8 cellular contexts compared by ENCODE assay signal in genomic region chr10:125160856-125161569, GRCh38. TPM values are rescaled to one million over a fixed set of nuclear protein-coding genes. Genes with fewer than 3 reads are reported as not detected.
DNase-seq lines count a peak whose midpoint lies in the region; ATAC-seq and TF ChIP-seq lines count a peak whose summit lies in the region.

No MANE protein-coding gene starts in this region.

- no peak for TF ChIP-seq CTCF in NB4 (IDR thresholded peaks at IDR 0.05; ENCODE audit: low read depth, low read length)
- no peak for TF ChIP-seq CTCF in endothelial cell (IDR thresholded peaks at IDR 0.05; ENCODE audit: unreplicated experiment)
- TF ChIP-seq CTCF in lung (IDR thresholded peaks at IDR 0.05; ENCODE audit: control extremely low read depth, extremely low read depth) = no peak
- peak; percentile 14 to 52 for TF ChIP-seq CTCF in suprapubic skin (IDR thresholded peaks at IDR 0.05)

- H3K27ac ChIP-seq in lung (ENCODE audit: low read depth in 1 of 2, low read length in 1 of 2) (peak overlapping the region; percentile 86 to 92), suprapubic skin (peak overlapping the region; percentile 95)

- peak overlapping the region; percentile 69 for H3K4me3 Mint-ChIP-seq in endothelial cell (ENCODE audit: unreplicated experiment)

- H3K9me3 ChIP-seq in lung (ENCODE audit: control insufficient read depth in 2 of 2, insufficient read depth in 1 of 2, low read length in 1 of 2) (no peaks in the 10 kb centered on the region), suprapubic skin (no peaks in the 10 kb centered on the region)

- TF ChIP-seq EP300 in suprapubic skin (IDR thresholded peaks at IDR 0.05) = no peak

- peaks cover 7% of the 10 kb centered on the region for H3K36me3 Mint-ChIP-seq in endothelial cell (ENCODE audit: low read depth, unreplicated experiment)

- no peaks in the 10 kb centered on the region for H3K9me3 Mint-ChIP-seq in endothelial cell (ENCODE audit: unreplicated experiment)

- peak; percentile 49 for ATAC-seq in lung (ENCODE audit: insufficient read depth, low FRiP score)

- no peak overlapping the region for H3K27ac Mint-ChIP-seq in endothelial cell (ENCODE audit: unreplicated experiment)

- H3K36me3 ChIP-seq in lung (ENCODE audit: control insufficient read depth in 2 of 2, insufficient read depth in 2 of 2, low read length in 2 of 2) (no peaks in the 10 kb centered on the region), suprapubic skin (no peaks in the 10 kb centered on the region)

- peaks cover 16% of the 10 kb centered on the region for H3K27me3 Mint-ChIP-seq in endothelial cell (ENCODE audit: unreplicated experiment)

- TF ChIP-seq POLR2A in NB4 (IDR thresholded peaks at IDR 0.05; ENCODE audit: extremely low read depth, insufficient read length) (peak; percentile 36), suprapubic skin (IDR thresholded peaks at IDR 0.05) (no peak)

- peaks cover 23% of the 10 kb centered on the region for H3K4me1 Mint-ChIP-seq in endothelial cell (ENCODE audit: unreplicated experiment)

- H3K4me3 ChIP-seq in NB4 (ENCODE audit: low read depth, low read length) = peak overlapping the region; percentile 65
- H3K4me3 ChIP-seq in lung = peak overlapping the region; percentile 67
- H3K4me3 ChIP-seq in suprapubic skin = peak overlapping the region; percentile 86

- 0 to 1% methylated on average over 36 to 68 of the region's 68 CpGs for WGBS in lung, 2 donors
- WGBS in suprapubic skin = 0% methylated on average over 20 of the region's 68 CpGs

- DNase-seq in activated T-cell treated with anti-CD3 and anti-CD28 coated beads for 48 hours (ENCODE audit: low read depth) (peak; percentile 22), NB4 (ENCODE audit: low read depth) (peak; percentile 97), UCSD-AML1 (lab: John Stamatoyannopoulos, UW; ENCODE audit: unreplicated experiment) (peak; percentile 88), endothelial cell (ENCODE audit: low spot score) (peak; percentile 88), lung (ENCODE audit: low spot score) (peak; percentile 73), suprapubic skin (ENCODE audit: low spot score in 2 of 2) (peak; percentile 88 to 90), mucosa of gallbladder (ENCODE audit: low spot score) (no peak)
- no peak for DNase-seq in activated T-cell treated with anti-CD3 and anti-CD28 coated beads, Interleukin-2, amount 50 U/mL, for 1 hour

- H3K4me1 ChIP-seq in lung (ENCODE audit: control insufficient read depth in 2 of 2, insufficient read depth in 2 of 2, low read length in 2 of 2) (peaks cover 6 to 13% of the 10 kb centered on the region in 2 donors), suprapubic skin (peaks cover 40% of the 10 kb centered on the region)

- H3K27me3 ChIP-seq in lung (ENCODE audit: control insufficient read depth, insufficient read depth) (no peaks in the 10 kb centered on the region), suprapubic skin (no peaks in the 10 kb centered on the region)

RNA-seq across cellular contexts. Expression of gene CTBP2, which starts 0.7 kb away (rescaled TPM):
- total RNA-seq in endothelial cell (ENCODE audit: unreplicated experiment) (145 TPM), lung (10 to 100 TPM; 74.9 to 80.6 TPM), suprapubic skin (10 to 100 TPM; 19.7 to 45.7 (median 29.4) TPM), mucosa of gallbladder (99.5 TPM)
- polyA plus RNA-seq in lung = 10 to 100 TPM; 19.2 to 51.6 TPM

Comparison
In these comparisons a context has a peak if more than half of its experiments do, and no peak if none do; other contexts are left out.
1. DNase-seq: peak in activated T-cell treated with anti-CD3 and anti-CD28 coated beads for 48 hours (single experiment), NB4 (single experiment), UCSD-AML1 (single experiment), endothelial cell (single experiment), lung (single experiment) and suprapubic skin (2 of 2); none in activated T-cell treated with anti-CD3 and anti-CD28 coated beads, Interleukin-2, amount 50 U/mL, for 1 hour (single experiment) and mucosa of gallbladder (single experiment).
2. CTCF ChIP-seq: peak in suprapubic skin (2 of 2); none in NB4 (single experiment), endothelial cell (single experiment) and lung (single experiment).
3. Peak in every context shown above with its lines, with median percentiles within 50 percentile points of each other: H3K4me3 ChIP-seq.